ENCODE assay signal across 12 cellular contexts in genomic region chr17:42781639-42782401, GRCh38. TPM values are rescaled to one million over a fixed set of nuclear protein-coding genes. Genes with fewer than 3 reads are reported as not detected.
DNase-seq lines count a peak whose midpoint lies in the region; ATAC-seq, FAIRE-seq and TF ChIP-seq lines count a peak whose summit lies in the region.
"Had no signal": no experiment of that assay in that cellular context is flagged by ENCODE, and none has a peak within 500 bp of the region (broad histone marks: within the 10 kb centered on the region; RNA-seq: fewer than 3 reads in every experiment).

No MANE protein-coding gene starts in this region.

- TF ChIP-seq EP300 in K562 (IDR thresholded peaks at IDR 0.05; ENCODE audit: low read length), result no peak
- TF ChIP-seq EP300 in suprapubic skin (IDR thresholded peaks at IDR 0.05), result no peak

- H3K27ac ChIP-seq in K562 (ENCODE audit: extremely low read depth, low read depth, low read length) (peak overlapping the region; percentile 85; the same call in 2 of the 3 replicates), suprapubic skin (no peak overlapping the region), dorsolateral prefrontal cortex (no peak overlapping the region)
- H3K27ac ChIP-seq: HL-60 had no signal

- H3K27me3 ChIP-seq in H7 (ENCODE audit: control insufficient read depth, insufficient read depth, low read length) (peaks cover 22% of the 10 kb centered on the region), K562 (ENCODE audit: control insufficient read depth in 2 of 2, insufficient read depth in 2 of 2, low read length in 2 of 2) (no peaks in the 10 kb centered on the region), iPS-15b (ENCODE audit: control insufficient read depth, insufficient read depth, low read length) (peaks cover 33% of the 10 kb centered on the region), suprapubic skin (peaks cover 66% of the 10 kb centered on the region), dorsolateral prefrontal cortex (peaks cover 0 to 72% (median 55%) of the 10 kb centered on the region in 45 donors)

- H3K9ac ChIP-seq in K562 (ENCODE audit: insufficient read depth in 1 of 2, low read depth in 2 of 2, low read length in 2 of 2) (peak overlapping the region; percentile 82 to 98), iPS-15b (ENCODE audit: low read depth, low read length) (no peak overlapping the region)

- peaks cover 37 to 76% of the 10 kb centered on the region in 2 experiments; a peak in 4 of 5 replicates for H3K4me1 ChIP-seq in K562 (replicated peaks in 1 of 2; ENCODE audit: control insufficient read depth in 2 of 2, insufficient read depth in 2 of 2, low read length in 2 of 2)
- peaks cover 9% of the 10 kb centered on the region for H3K4me1 ChIP-seq in iPS-15b (ENCODE audit: control insufficient read depth, insufficient read depth, low read length)
- peaks cover 41% of the 10 kb centered on the region for H3K4me1 ChIP-seq in suprapubic skin

- ATAC-seq in K562, result no peak

- H3K36me3 ChIP-seq in H7 (replicated peaks; ENCODE audit: control insufficient read depth, insufficient read depth, low read length) (peaks cover 8% of the 10 kb centered on the region), K562 (ENCODE audit: control insufficient read depth, insufficient read depth, low read length) (peaks cover 70% of the 10 kb centered on the region), iPS-15b (ENCODE audit: control insufficient read depth, insufficient read depth, low read length) (peaks cover 12% of the 10 kb centered on the region), suprapubic skin (peaks cover 29% of the 10 kb centered on the region)

- no peak for TF ChIP-seq RAD21 in K562 (CRISPR knock-in tag; conservative IDR thresholded peaks at IDR 0.05 in 1 of 2, IDR thresholded peaks at IDR 0.05 in 1 of 2)

- TSS peak; percentile 33 for BruUV-seq in K562 (replicated peaks; lab: Mats Ljungman, UMichigan)

- H3K79me2 ChIP-seq in K562 (ENCODE audit: control insufficient read depth, insufficient read depth, low read length), result peaks cover 36% of the 10 kb centered on the region

- DNase-seq in H7, result peak; percentile 52
- DNase-seq in K562 (ENCODE audit: extremely low read depth in 1 of 4, low spot score in 3 of 4), result no peak
- DNase-seq in suprapubic skin (ENCODE audit: low spot score in 2 of 2), result no peak
- DNase-seq in GM12892 (ENCODE audit: insufficient read length), result no peak
- DNase-seq in stimulated activated CD4-positive, alpha-beta T cell treated with anti-CD3 and anti-CD28 coated beads, Interleukin-4, amount 100 ng/mL, for 1 hour, result no peak
- DNase-seq in dorsolateral prefrontal cortex, result no peak
- DNase-seq: activated effector memory CD4-positive, alpha-beta T cell treated with anti-CD3 and anti-CD28 coated beads, Interleukin-2, amount 50 U/mL, for 16 hours; NCI-H1417; stimulated activated CD8-positive, alpha-beta memory T cell treated with anti-CD3 and anti-CD28 coated beads, Interleukin-4, amount 100 ng/mL, for 48 hours; SW 1271 had no signal

- in situ Hi-C loops in K562 (cut with MboI), result no loop called here

- POLR2A ChIA-PET in K562 (lab: Yijun Ruan, JAX), result interaction anchor here (0.6 to 5.2 kb wide), 7 partner anchors 9 to 234 kb away, joined by 3 to 47 read pairs (median 3); partner anchors contain the start of genes CNTD1, COA3 and VPS25

- CTCF ChIA-PET in K562 (lab: Yijun Ruan, JAX; ENCODE audit: low intra/inter-chr PET ratio), result interaction anchor here (0.6 kb wide), 1 partner anchor 63 kb away, joined by 3 read pairs; no protein-coding TSS in a partner anchor

- H4K20me1 ChIP-seq in K562 (replicated peaks; ENCODE audit: control insufficient read depth, insufficient read depth, low read length), result no peaks in the 10 kb centered on the region

- no peaks in the 10 kb centered on the region for H3K9me3 ChIP-seq in K562 (replicated peaks; ENCODE audit: control insufficient read depth, insufficient read depth, low read depth, low read length)
- H3K9me3 ChIP-seq in iPS-15b (ENCODE audit: control insufficient read depth, insufficient read depth, low read length), result no peaks in the 10 kb centered on the region
- no peaks in the 10 kb centered on the region for H3K9me3 ChIP-seq in suprapubic skin

- H3K9me1 ChIP-seq in K562 (ENCODE audit: control insufficient read depth, insufficient read depth, low read length), result no peaks in the 10 kb centered on the region

- H2AFZ ChIP-seq in K562 (ENCODE audit: low read depth, low read length), result no peak overlapping the region

- H3K4me3 ChIP-seq in H7 (ENCODE audit: insufficient read depth, low read depth, low read length), result no peak overlapping the region
- peak overlapping the region; percentile 53 for H3K4me3 ChIP-seq in K562
- H3K4me3 ChIP-seq in iPS-15b (ENCODE audit: low read depth, low read length), result peak overlapping the region; percentile 56
- peak overlapping the region; percentile 9 for H3K4me3 ChIP-seq in suprapubic skin
- H3K4me3 ChIP-seq in dorsolateral prefrontal cortex, result peak overlapping the region in 11 of 59 donors; percentile 10 to 52 (median 21)

- WGBS in K562 (ENCODE audit: insufficient coverage, low coverage, missing lambda C conversion rate), result 59% methylated on average over 9 of the region's 19 CpGs
- 23% methylated on average over 10 of the region's 19 CpGs for WGBS in suprapubic skin

- FAIRE-seq in K562 (lab: Jason Lieb, UNC) (peak; percentile 11), GM12892 (lab: Jason Lieb, UNC) (no peak)

- TF ChIP-seq POLR2A in K562 (conservative IDR thresholded peaks at IDR 0.05), result no peak
- TF ChIP-seq POLR2A in suprapubic skin (IDR thresholded peaks at IDR 0.05), result no peak
- no peak for TF ChIP-seq POLR2A in GM12892 (IDR thresholded peaks at IDR 0.05; ENCODE audit: low read depth, low read length)

- intact Hi-C loops in K562 (cut with micrococcal nuclease), result no loop called here
- intact Hi-C loops in dorsolateral prefrontal cortex (cut with DNase I), result no loop called here

- peak overlapping the region; percentile 76 for H3K4me2 ChIP-seq in K562 (ENCODE audit: insufficient read depth, low read length)

- no peak for TF ChIP-seq CTCF in K562 (IDR thresholded peaks at IDR 0.05 in 2 of 3, conservative IDR thresholded peaks at IDR 0.05 in 1 of 3; ENCODE audit: insufficient read depth in 2 of 3, low read depth in 1 of 3, low read length in 3 of 3)
- no peak for TF ChIP-seq CTCF in suprapubic skin (IDR thresholded peaks at IDR 0.05)
- TF ChIP-seq CTCF in dorsolateral prefrontal cortex (IDR thresholded peaks at IDR 0.05 in 54 of 56, conservative IDR thresholded peaks at IDR 0.05 in 2 of 56; ENCODE audit: low read depth in 1 of 56, partially characterized antibody in 56 of 56), result no peak

RNA-seq across cellular contexts. Expression of gene WNK4, which starts 1.4 kb away (rescaled TPM):
- total RNA-seq in H7 (2014; rRNA removed; shearing (Covaris generic)), result 0.24 and 0.44 TPM in 2 replicates
- 56.6 and 102 TPM in 2 replicates for total RNA-seq in K562 (2011; cell fraction: chromatin; rRNA removed; ENCODE audit: low replicate concordance)
- 38.3 and 45.0 TPM in 2 replicates for total RNA-seq in K562 (2011; cell fraction: nucleolus; rRNA removed)
- 42.1 and 65.4 TPM in 2 replicates for total RNA-seq in K562 (2011; cell fraction: nucleoplasm; rRNA removed)
- total RNA-seq in K562 (2014; rRNA removed), result 4.5 and 5.8 TPM in 2 replicates
- total RNA-seq in K562 (2014; rRNA removed; fragmentation: Illumina TruSeq; extraction: Trizol), result 2.0 and 2.6 TPM in 2 replicates
- total RNA-seq in K562 (2015; rRNA removed; fragmentation: Illumina TruSeq; extraction: Trizol), result 2.7 and 4.4 TPM in 2 replicates
- 21.1 and 25.8 TPM in 2 replicates for total RNA-seq in K562 (2021)
- polyA plus RNA-seq in K562 (2011; rRNA removed), result 4.8 and 8.1 TPM in 2 replicates
- 4.4 and 6.6 TPM in 2 replicates for polyA plus RNA-seq in K562 (2011; cell fraction: cytosol; rRNA removed)
- polyA plus RNA-seq in K562 (2011; cell fraction: nucleus; rRNA removed), result 30.5 and 60.6 TPM in 2 replicates
- polyA plus RNA-seq in K562 (2012), result 10.1 and 14.7 TPM in 2 replicates
- 11.8 and 15.2 TPM in 2 replicates for polyA plus RNA-seq in K562 (2014; fragmentation: Illumina TruSeq; extraction: Trizol)
- under 1 TPM; 0.32 to 0.38 TPM for polyA plus RNA-seq in K562 (2014; fragmentation: Nextera tagmentation; extraction: Ambion mirVana)
- polyA plus RNA-seq in K562 (2014; rRNA removed), result 15.8 and 17.7 TPM in 2 replicates
- polyA minus RNA-seq in K562 (2011; rRNA and poly(A)+ RNA removed), result 2.3 and 3.2 TPM in 2 replicates
- polyA minus RNA-seq in K562 (2011; cell fraction: cytosol; rRNA and poly(A)+ RNA removed), result 9.8 and 11.6 TPM in 2 replicates
- polyA minus RNA-seq in K562 (2011; cell fraction: nucleus; rRNA and poly(A)+ RNA removed), result 15.8 and 18.0 TPM in 2 replicates
- 1 to 10 TPM in 1 of 4 donors, under 1 TPM in 2, not detected in 1; 0.40 to 1.1 (median 0.98) TPM for total RNA-seq in suprapubic skin
- 0.36 TPM for polyA plus RNA-seq in GM12892 (2012; ENCODE audit: missing spikeins)
- total RNA-seq in dorsolateral prefrontal cortex, result 1 to 10 TPM in 8 of 120 experiments, under 1 TPM in 64, not detected in 48; 0.10 to 1.8 (median 0.33) TPM

RNA-seq across cellular contexts. Expression of gene VPS25, which starts 8.6 kb away (rescaled TPM):
- total RNA-seq in H7 (2014; rRNA removed; shearing (Covaris generic)), result 146 and 152 TPM in 2 replicates
- total RNA-seq in K562 (2011; cell fraction: chromatin; rRNA removed; ENCODE audit: low replicate concordance), result 87.9 and 145 TPM in 2 replicates
- total RNA-seq in K562 (2011; cell fraction: nucleolus; rRNA removed), result 135 and 143 TPM in 2 replicates
- 133 and 158 TPM in 2 replicates for total RNA-seq in K562 (2011; cell fraction: nucleoplasm; rRNA removed)
- 131 and 139 TPM in 2 replicates for total RNA-seq in K562 (2014; rRNA removed)
- total RNA-seq in K562 (2014; rRNA removed; fragmentation: Illumina TruSeq; extraction: Trizol), result 132 and 148 TPM in 2 replicates
- 123 and 130 TPM in 2 replicates for total RNA-seq in K562 (2015; rRNA removed; fragmentation: Illumina TruSeq; extraction: Trizol)
- 131 TPM in 2 replicates for total RNA-seq in K562 (2021)
- 210 and 280 TPM in 2 replicates for polyA plus RNA-seq in K562 (2011; rRNA removed)
- polyA plus RNA-seq in K562 (2011; cell fraction: cytosol; rRNA removed), result 205 and 306 TPM in 2 replicates
- polyA plus RNA-seq in K562 (2011; cell fraction: nucleus; rRNA removed), result 128 and 165 TPM in 2 replicates
- 111 and 130 TPM in 2 replicates for polyA plus RNA-seq in K562 (2012)
- 203 and 223 TPM in 2 replicates for polyA plus RNA-seq in K562 (2014; fragmentation: Illumina TruSeq; extraction: Trizol)
- polyA plus RNA-seq in K562 (2014; fragmentation: Nextera tagmentation; extraction: Ambion mirVana), result 100 to 1,000 TPM; 292 to 352 TPM
- polyA plus RNA-seq in K562 (2014; rRNA removed), result 178 and 180 TPM in 2 replicates
- 65.7 and 110 TPM in 2 replicates for polyA minus RNA-seq in K562 (2011; rRNA and poly(A)+ RNA removed)
- polyA minus RNA-seq in K562 (2011; cell fraction: cytosol; rRNA and poly(A)+ RNA removed), result 31.2 and 49.0 TPM in 2 replicates
- 47.7 and 60.9 TPM in 2 replicates for polyA minus RNA-seq in K562 (2011; cell fraction: nucleus; rRNA and poly(A)+ RNA removed)
- 10 to 100 TPM; 49.1 to 66.5 (median 59.0) TPM for total RNA-seq in suprapubic skin
- polyA plus RNA-seq in GM12892 (2012; ENCODE audit: missing spikeins), result 99.6 TPM
- total RNA-seq in dorsolateral prefrontal cortex, result 10 to 100 TPM; 18.1 to 36.8 (median 28.2) TPM

RNA-seq across cellular contexts. Expression of gene COA3, which starts 16.7 kb away (rescaled TPM):
- total RNA-seq in H7 (2014; rRNA removed; shearing (Covaris generic)), result 75.9 and 89.7 TPM in 2 replicates
- 15.4 and 24.3 TPM in 2 replicates for total RNA-seq in K562 (2011; cell fraction: chromatin; rRNA removed; ENCODE audit: low replicate concordance)
- total RNA-seq in K562 (2011; cell fraction: nucleolus; rRNA removed), result 23.4 and 24.0 TPM in 2 replicates
- 23.2 and 30.9 TPM in 2 replicates for total RNA-seq in K562 (2011; cell fraction: nucleoplasm; rRNA removed)
- total RNA-seq in K562 (2014; rRNA removed), result 49.6 and 67.7 TPM in 2 replicates
- 50.0 and 52.5 TPM in 2 replicates for total RNA-seq in K562 (2014; rRNA removed; fragmentation: Illumina TruSeq; extraction: Trizol)
- total RNA-seq in K562 (2015; rRNA removed; fragmentation: Illumina TruSeq; extraction: Trizol), result 60.9 and 65.9 TPM in 2 replicates
- total RNA-seq in K562 (2021), result 53.4 and 56.3 TPM in 2 replicates
- 36.6 and 69.9 TPM in 2 replicates for polyA plus RNA-seq in K562 (2011; rRNA removed)
- polyA plus RNA-seq in K562 (2011; cell fraction: cytosol; rRNA removed), result 53.2 and 109 TPM in 2 replicates
- 22.7 and 31.7 TPM in 2 replicates for polyA plus RNA-seq in K562 (2011; cell fraction: nucleus; rRNA removed)
- 37.9 and 76.7 TPM in 2 replicates for polyA plus RNA-seq in K562 (2012)
- 74.9 and 76.1 TPM in 2 replicates for polyA plus RNA-seq in K562 (2014; fragmentation: Illumina TruSeq; extraction: Trizol)
- polyA plus RNA-seq in K562 (2014; fragmentation: Nextera tagmentation; extraction: Ambion mirVana), result 100 to 1,000 TPM; 113 to 153 TPM
- polyA plus RNA-seq in K562 (2014; rRNA removed), result 61.4 and 74.4 TPM in 2 replicates
- 16.6 and 31.2 TPM in 2 replicates for polyA minus RNA-seq in K562 (2011; rRNA and poly(A)+ RNA removed)
- polyA minus RNA-seq in K562 (2011; cell fraction: cytosol; rRNA and poly(A)+ RNA removed), result 5.0 and 19.4 TPM in 2 replicates
- 9.8 and 16.0 TPM in 2 replicates for polyA minus RNA-seq in K562 (2011; cell fraction: nucleus; rRNA and poly(A)+ RNA removed)
- total RNA-seq in suprapubic skin, result 10 to 100 TPM; 32.7 to 59.1 (median 49.5) TPM
- 50.8 TPM for polyA plus RNA-seq in GM12892 (2012; ENCODE audit: missing spikeins)
- 10 to 100 TPM; 45.3 to 97.2 (median 69.2) TPM for total RNA-seq in dorsolateral prefrontal cortex

RNA-seq across cellular contexts. Expression of gene CNTD1, which starts 16.8 kb away (rescaled TPM):
- total RNA-seq in H7 (2014; rRNA removed; shearing (Covaris generic)), result 0.17 TPM in 1 of 2 replicates, not detected in the other
- 0.30 and 0.32 TPM in 2 replicates for total RNA-seq in K562 (2011; cell fraction: chromatin; rRNA removed; ENCODE audit: low replicate concordance)
- total RNA-seq in K562 (2011; cell fraction: nucleolus; rRNA removed), result not detected in 2 replicates
- not detected in 2 replicates for total RNA-seq in K562 (2011; cell fraction: nucleoplasm; rRNA removed)
- total RNA-seq in K562 (2014; rRNA removed), result 0.20 and 0.54 TPM in 2 replicates
- total RNA-seq in K562 (2014; rRNA removed; fragmentation: Illumina TruSeq; extraction: Trizol), result 0.22 and 0.57 TPM in 2 replicates
- 0.23 TPM in 1 of 2 replicates, not detected in the other for total RNA-seq in K562 (2015; rRNA removed; fragmentation: Illumina TruSeq; extraction: Trizol)
- 0.20 TPM in 1 of 2 replicates, not detected in the other for total RNA-seq in K562 (2021)
- polyA plus RNA-seq in K562 (2011; rRNA removed), result 0.22 and 0.59 TPM in 2 replicates
- polyA plus RNA-seq in K562 (2011; cell fraction: cytosol; rRNA removed), result 0.04 and 0.15 TPM in 2 replicates
- polyA plus RNA-seq in K562 (2011; cell fraction: nucleus; rRNA removed), result not detected in 2 replicates
- polyA plus RNA-seq in K562 (2012), result 0.70 and 1.0 TPM in 2 replicates
- polyA plus RNA-seq in K562 (2014; fragmentation: Illumina TruSeq; extraction: Trizol), result 0.27 and 0.48 TPM in 2 replicates
- polyA plus RNA-seq in K562 (2014; fragmentation: Nextera tagmentation; extraction: Ambion mirVana), result under 1 TPM; 0.74 to 0.86 TPM
- polyA plus RNA-seq in K562 (2014; rRNA removed), result 0.07 and 0.12 TPM in 2 replicates
- 0.32 TPM in 1 of 2 replicates, not detected in the other for polyA minus RNA-seq in K562 (2011; rRNA and poly(A)+ RNA removed)
- polyA minus RNA-seq in K562 (2011; cell fraction: cytosol; rRNA and poly(A)+ RNA removed), result not detected in 2 replicates
- polyA minus RNA-seq in K562 (2011; cell fraction: nucleus; rRNA and poly(A)+ RNA removed), result not detected in 2 replicates
- under 1 TPM in 1 of 4 donors, not detected in 3; 0.42 TPM for total RNA-seq in suprapubic skin
- polyA plus RNA-seq in GM12892 (2012; ENCODE audit: missing spikeins), result 1.8 TPM
- total RNA-seq in dorsolateral prefrontal cortex, result 1 to 10 TPM in 105 of 120 experiments, under 1 TPM in 15; 0.47 to 5.7 (median 1.9) TPM

RNA-seq across cellular contexts. Expression of gene RAMP2, which starts 20.8 kb away (rescaled TPM):
- total RNA-seq in H7 (2014; rRNA removed; shearing (Covaris generic)), result 10.8 and 13.5 TPM in 2 replicates
- total RNA-seq in K562 (2011; cell fraction: chromatin; rRNA removed; ENCODE audit: low replicate concordance), result not detected in 2 replicates
- total RNA-seq in K562 (2011; cell fraction: nucleolus; rRNA removed), result not detected in 2 replicates
- total RNA-seq in K562 (2011; cell fraction: nucleoplasm; rRNA removed), result not detected in 2 replicates
- not detected in 2 replicates for total RNA-seq in K562 (2014; rRNA removed)
- total RNA-seq in K562 (2014; rRNA removed; fragmentation: Illumina TruSeq; extraction: Trizol), result not detected in 2 replicates
- total RNA-seq in K562 (2015; rRNA removed; fragmentation: Illumina TruSeq; extraction: Trizol), result not detected in 2 replicates
- total RNA-seq in K562 (2021), result not detected in 2 replicates
- not detected in 2 replicates for polyA plus RNA-seq in K562 (2011; rRNA removed)
- polyA plus RNA-seq in K562 (2011; cell fraction: cytosol; rRNA removed), result not detected in 2 replicates
- polyA plus RNA-seq in K562 (2011; cell fraction: nucleus; rRNA removed), result not detected in 2 replicates
- polyA plus RNA-seq in K562 (2012), result not detected in 2 replicates
- not detected in 2 replicates for polyA plus RNA-seq in K562 (2014; fragmentation: Illumina TruSeq; extraction: Trizol)
- polyA plus RNA-seq in K562 (2014; fragmentation: Nextera tagmentation; extraction: Ambion mirVana), result not detected
- not detected in 2 replicates for polyA plus RNA-seq in K562 (2014; rRNA removed)
- polyA minus RNA-seq in K562 (2011; rRNA and poly(A)+ RNA removed), result not detected in 2 replicates
- not detected in 2 replicates for polyA minus RNA-seq in K562 (2011; cell fraction: cytosol; rRNA and poly(A)+ RNA removed)
- not detected in 2 replicates for polyA minus RNA-seq in K562 (2011; cell fraction: nucleus; rRNA and poly(A)+ RNA removed)
- 10 to 100 TPM in 3 of 4 donors, 1 to 10 TPM in 1; 5.2 to 21.8 (median 14.7) TPM for total RNA-seq in suprapubic skin
- not detected for polyA plus RNA-seq in GM12892 (2012; ENCODE audit: missing spikeins)
- 10 to 100 TPM in 80 of 120 experiments, 1 to 10 TPM in 40; 2.8 to 31.2 (median 12.5) TPM for total RNA-seq in dorsolateral prefrontal cortex
